Comparison of ENCODE assay signal across 1 cellular context in the genomic region with DNA sequence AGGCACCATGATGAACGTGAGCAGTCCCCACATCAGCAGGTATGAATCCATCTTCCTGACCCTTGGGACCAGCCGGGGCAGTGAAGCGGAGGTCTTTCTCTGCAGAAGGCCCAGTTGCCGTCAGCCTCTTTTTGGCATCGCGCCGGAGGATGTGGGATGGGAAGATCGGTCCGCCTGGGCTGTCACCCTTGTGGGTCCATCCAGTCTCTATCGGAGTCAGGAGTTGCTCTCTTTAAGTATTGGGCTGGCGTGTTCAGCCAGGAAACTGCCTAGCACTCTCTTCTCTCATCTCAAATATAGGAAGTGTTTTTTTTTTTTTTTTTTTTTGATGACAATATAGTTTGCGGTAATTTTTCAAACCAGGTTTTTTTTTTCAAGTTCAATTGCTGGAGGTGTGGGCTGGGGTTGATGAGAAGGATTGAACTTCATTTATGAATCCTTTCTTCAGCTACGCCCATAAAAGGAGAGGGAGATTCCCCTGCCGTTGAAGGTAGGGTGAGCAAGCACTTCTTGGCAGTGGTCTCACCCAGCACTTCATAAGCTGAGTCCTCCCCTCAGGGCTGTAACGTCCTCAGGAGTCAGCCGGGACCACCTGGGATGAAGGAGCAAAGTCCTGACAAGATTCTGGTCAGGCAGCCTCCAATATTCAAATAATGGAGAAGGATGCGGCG.
TF ChIP-seq lines count a peak whose summit lies in the region.

A gene (minus strand): TSS at position 267 of the 671 bp plus-strand sequence. CDS start 216 bp downstream, at position 51.

TF ChIP-seq in HepG2, 621 proteins besides CTCF, POLR2A, EP300 and RAD21:
- TF ChIP-seq ZFP41 (CRISPR knock-in tag; IDR thresholded peaks at IDR 0.05; ENCODE audit: borderline replicate concordance) = no peak
- no peak for TF ChIP-seq ZNF12 (CRISPR knock-in tag; IDR thresholded peaks at IDR 0.05)
- no peak for TF ChIP-seq MYNN (CRISPR knock-in tag; IDR thresholded peaks at IDR 0.05; ENCODE audit: low read depth)
- TF ChIP-seq, protein P1, sequence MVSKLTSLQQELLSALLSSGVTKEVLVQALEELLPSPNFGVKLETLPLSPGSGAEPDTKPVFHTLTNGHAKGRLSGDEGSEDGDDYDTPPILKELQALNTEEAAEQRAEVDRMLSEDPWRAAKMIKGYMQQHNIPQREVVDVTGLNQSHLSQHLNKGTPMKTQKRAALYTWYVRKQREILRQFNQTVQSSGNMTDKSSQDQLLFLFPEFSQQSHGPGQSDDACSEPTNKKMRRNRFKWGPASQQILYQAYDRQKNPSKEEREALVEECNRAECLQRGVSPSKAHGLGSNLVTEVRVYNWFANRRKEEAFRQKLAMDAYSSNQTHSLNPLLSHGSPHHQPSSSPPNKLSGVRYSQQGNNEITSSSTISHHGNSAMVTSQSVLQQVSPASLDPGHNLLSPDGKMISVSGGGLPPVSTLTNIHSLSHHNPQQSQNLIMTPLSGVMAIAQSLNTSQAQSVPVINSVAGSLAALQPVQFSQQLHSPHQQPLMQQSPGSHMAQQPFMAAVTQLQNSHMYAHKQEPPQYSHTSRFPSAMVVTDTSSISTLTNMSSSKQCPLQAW (CRISPR knock-in tag; IDR thresholded peaks at IDR 0.05) = no peak
- no peak for TF ChIP-seq GABPA (IDR thresholded peaks at IDR 0.05; ENCODE audit: low read depth, low read length)
- no peak for TF ChIP-seq GABPA (CRISPR knock-in tag; IDR thresholded peaks at IDR 0.05; ENCODE audit: low read depth)
- TF ChIP-seq PAX8 (CRISPR knock-in tag; IDR thresholded peaks at IDR 0.05; ENCODE audit: borderline replicate concordance) = no peak
- TF ChIP-seq, protein P2, sequence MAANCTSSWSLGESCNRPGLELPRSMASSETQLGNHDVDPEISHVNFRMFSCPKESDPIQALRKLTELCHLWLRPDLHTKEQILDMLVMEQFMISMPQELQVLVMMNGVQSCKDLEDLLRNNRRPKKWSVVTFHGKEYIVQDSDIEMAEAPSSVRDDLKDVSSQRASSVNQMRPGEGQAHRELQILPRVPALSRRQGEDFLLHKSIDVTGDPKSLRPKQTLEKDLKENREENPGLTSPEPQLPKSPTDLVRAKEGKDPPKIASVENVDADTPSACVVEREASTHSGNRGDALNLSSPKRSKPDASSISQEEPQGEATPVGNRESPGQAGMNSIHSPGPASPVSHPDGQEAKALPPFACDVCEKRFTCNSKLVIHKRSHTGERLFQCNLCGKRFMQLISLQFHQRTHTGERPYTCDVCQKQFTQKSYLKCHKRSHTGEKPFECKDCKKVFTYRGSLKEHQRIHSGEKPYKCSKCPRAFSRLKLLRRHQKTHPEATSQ (CRISPR knock-in tag; IDR thresholded peaks at IDR 0.05; ENCODE audit: borderline replicate concordance) = no peak
